In the genomic region with DNA sequence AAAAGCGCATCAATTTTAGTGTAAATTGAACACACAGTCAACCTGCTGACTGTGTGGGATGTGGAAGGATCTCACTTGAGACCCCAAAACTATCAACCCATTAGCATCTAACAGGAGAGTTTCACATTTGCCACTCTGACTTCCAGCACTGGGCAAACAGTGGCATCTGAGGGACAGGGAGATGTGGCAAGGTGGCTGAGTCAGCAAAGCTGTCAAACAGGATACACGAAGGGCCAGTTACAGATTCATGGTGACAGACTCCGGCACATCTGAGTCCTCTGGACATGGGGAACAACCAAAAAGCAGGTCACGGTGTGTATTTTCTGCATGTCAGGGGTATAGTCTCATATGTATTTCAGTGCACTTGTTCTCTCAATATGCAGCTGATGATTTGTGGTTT, we compare ENCODE assay signal across 32 cellular contexts.
"Had no signal": no experiment of that assay in that cellular context is flagged by ENCODE, and none has a peak within 500 bp of the region (broad histone marks: within the 10 kb centered on the region; RNA-seq: fewer than 3 reads in every experiment).

No MANE protein-coding gene starts in this region.

- H3K9me3 Mint-ChIP-seq: type B pancreatic cell had no signal

- H3K9ac ChIP-seq: parathyroid adenoma had no signal

- H3K4me2 ChIP-seq: smooth muscle cell had no signal

- H3K27ac ChIP-seq: ovary, parathyroid adenoma, psoas muscle, skin epidermis, spleen, suprapubic skin, testis, tibial artery, transverse colon, upper lobe of right lung, uterus had no signal

- H3K36me3 ChIP-seq: ovary, spleen, suprapubic skin, tibial artery, transverse colon, upper lobe of right lung, uterus had no signal

- ATAC-seq: naive thymus-derived CD8-positive, alpha-beta T cell; natural killer cell treated with Interleukin-12 subunit alpha and Interleukin-12 subunit beta and Interleukin-15 and Interleukin-18, amount 100 ng/mL, for 72 hours; right cardiac atrium; sciatic nerve; stimulated activated memory B cell treated with anti-CD40 and anti-IgM and Interleukin-4, amounts not matched to agents 10 μg/mL and 1 μg/mL and 100 μg/mL, for 72 hours; stimulated activated naive CD8-positive, alpha-beta T cell treated with anti-CD3 and anti-CD28 coated beads, Interleukin-15, amount 100 ng/mL, for 72 hours; stimulated activated naive CD8-positive, alpha-beta T cell treated with anti-CD3 and anti-CD28 coated beads, Interleukin-15, Interleukin-2, amounts not matched to agents 100 U/mL and 50 U/mL, for 24 hours; upper lobe of right lung had no signal

- H3K27me3 ChIP-seq: ovary, spleen, suprapubic skin, testis, tibial artery, transverse colon, upper lobe of right lung, uterus had no signal

- H2AFZ ChIP-seq: parathyroid adenoma had no signal

- H3K4me1 Mint-ChIP-seq: naive thymus-derived CD8-positive, alpha-beta T cell; stimulated activated memory B cell treated with anti-CD40 and anti-IgM and Interleukin-4, amounts not matched to agents 10 μg/mL and 1 μg/mL and 100 μg/mL, for 72 hours; stimulated activated naive CD8-positive, alpha-beta T cell treated with anti-CD3 and anti-CD28 coated beads, Interleukin-15, amount 100 ng/mL, for 72 hours had no signal

- DNase-seq: naive thymus-derived CD8-positive, alpha-beta T cell; nephron progenitor cell; occipital lobe; ovary; posterior cingulate gyrus; psoas muscle; right cardiac atrium; spleen; stimulated activated CD4-positive, alpha-beta T cell treated with anti-CD3 and anti-CD28 coated beads, Interleukin-12 subunit alpha, Interleukin-12 subunit beta, amount 100 ng/mL, for 4 hours; stimulated activated CD4-positive, alpha-beta T cell treated with anti-CD3 and anti-CD28 coated beads, Interleukin-1b, Interleukin-23, amount 100 ng/mL, for 48 hours; stimulated activated CD4-positive, alpha-beta T cell treated with anti-CD3 and anti-CD28 coated beads, Interleukin-4, amount 100 ng/mL, for 1 hour; stimulated activated CD4-positive, alpha-beta T cell treated with anti-CD3 and anti-CD28 coated beads, Interleukin-4, amount 100 ng/mL, for 4 hours; stimulated activated CD8-positive, alpha-beta memory T cell treated with anti-CD3 and anti-CD28 coated beads, Interleukin-4, amount 100 ng/mL, for 48 hours; stimulated activated naive CD4-positive, alpha-beta T cell; stimulated activated naive CD8-positive, alpha-beta T cell treated with anti-CD3 and anti-CD28 coated beads, Interleukin-15, amount 100 ng/mL, for 72 hours; stimulated activated naive CD8-positive, alpha-beta T cell treated with anti-CD3 and anti-CD28 coated beads, Interleukin-15, Interleukin-2, amounts not matched to agents 100 U/mL and 50 U/mL, for 24 hours; substantia nigra; testis; tibial artery; transverse colon; upper lobe of right lung; uterus had no signal

- H3K9me3 ChIP-seq: ovary, testis, upper lobe of right lung, uterus had no signal

- H3K4me3 ChIP-seq: ovary, psoas muscle, skin epidermis, smooth muscle cell, spleen, suprapubic skin, testis, tibial artery, transverse colon, upper lobe of right lung, uterus had no signal

- H3K4me3 Mint-ChIP-seq: naive thymus-derived CD8-positive, alpha-beta T cell; natural killer cell treated with Interleukin-12 subunit alpha and Interleukin-12 subunit beta and Interleukin-15 and Interleukin-18, amount 100 ng/mL, for 72 hours; nephron progenitor cell; neural crest cell; stimulated activated memory B cell treated with anti-CD40 and anti-IgM and Interleukin-4, amounts not matched to agents 10 μg/mL and 1 μg/mL and 100 μg/mL, for 72 hours; stimulated activated naive CD8-positive, alpha-beta T cell treated with anti-CD3 and anti-CD28 coated beads, Interleukin-15, amount 100 ng/mL, for 72 hours; type B pancreatic cell had no signal

- H3K27me3 Mint-ChIP-seq: naive thymus-derived CD8-positive, alpha-beta T cell; natural killer cell treated with Interleukin-12 subunit alpha and Interleukin-12 subunit beta and Interleukin-15 and Interleukin-18, amount 100 ng/mL, for 72 hours; progenitor cell of endocrine pancreas; stimulated activated memory B cell treated with anti-CD40 and anti-IgM and Interleukin-4, amounts not matched to agents 10 μg/mL and 1 μg/mL and 100 μg/mL, for 72 hours; stimulated activated naive CD8-positive, alpha-beta T cell treated with anti-CD3 and anti-CD28 coated beads, Interleukin-15, amount 100 ng/mL, for 72 hours; type B pancreatic cell had no signal

- H3K79me2 ChIP-seq: parathyroid adenoma had no signal

- H3K36me3 Mint-ChIP-seq: natural killer cell treated with Interleukin-12 subunit alpha and Interleukin-12 subunit beta and Interleukin-15 and Interleukin-18, amount 100 ng/mL, for 72 hours; stimulated activated memory B cell treated with anti-CD40 and anti-IgM and Interleukin-4, amounts not matched to agents 10 μg/mL and 1 μg/mL and 100 μg/mL, for 72 hours; type B pancreatic cell had no signal

- H3K27ac Mint-ChIP-seq: naive thymus-derived CD8-positive, alpha-beta T cell; natural killer cell treated with Interleukin-12 subunit alpha and Interleukin-12 subunit beta and Interleukin-15 and Interleukin-18, amount 100 ng/mL, for 72 hours; nephron progenitor cell; progenitor cell of endocrine pancreas; stimulated activated memory B cell treated with anti-CD40 and anti-IgM and Interleukin-4, amounts not matched to agents 10 μg/mL and 1 μg/mL and 100 μg/mL, for 72 hours; stimulated activated naive CD8-positive, alpha-beta T cell treated with anti-CD3 and anti-CD28 coated beads, Interleukin-15, amount 100 ng/mL, for 72 hours; type B pancreatic cell had no signal

- H3K4me1 ChIP-seq: parathyroid adenoma, psoas muscle, spleen, suprapubic skin, testis, tibial artery, transverse colon, upper lobe of right lung, uterus had no signal
